ENCODE assay signal across 16 cellular contexts in the genomic region with DNA sequence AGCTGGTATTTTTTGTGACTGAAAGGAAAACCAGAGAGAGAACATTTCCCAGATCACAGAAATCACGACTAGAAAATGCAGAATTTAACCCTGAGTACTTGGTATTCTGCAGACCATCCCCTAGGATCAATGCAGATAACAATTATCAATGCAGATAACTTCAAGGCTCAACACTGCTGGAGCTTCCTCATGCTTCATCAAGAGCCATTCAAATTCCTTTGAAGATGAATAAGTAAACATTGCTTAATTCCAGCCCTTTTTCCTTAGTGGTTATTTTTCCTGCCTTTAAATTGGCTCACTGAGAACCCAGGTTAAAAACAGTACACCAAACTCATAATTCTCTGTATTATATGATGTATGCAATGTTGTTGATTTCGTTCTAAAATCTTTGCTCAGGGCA.
"Had no signal": no experiment of that assay in that cellular context is flagged by ENCODE, and none has a peak within 500 bp of the region (broad histone marks: within the 10 kb centered on the region; RNA-seq: fewer than 3 reads in every experiment).

No MANE protein-coding gene starts in this region.

- H3K27me3 ChIP-seq: sigmoid colon, upper lobe of right lung had no signal

- H3K27ac ChIP-seq: foreskin keratinocyte, sigmoid colon, thoracic aorta, upper lobe of right lung had no signal

- H3K36me3 ChIP-seq: sigmoid colon, thoracic aorta, upper lobe of right lung had no signal

- H3K4me3 ChIP-seq: sigmoid colon, thoracic aorta, upper lobe of right lung had no signal

- H3K9me3 ChIP-seq: sigmoid colon, thoracic aorta, upper lobe of right lung had no signal

- H3K4me1 ChIP-seq: foreskin keratinocyte, sigmoid colon, upper lobe of right lung had no signal

- DNase-seq: activated CD4-positive, alpha-beta T cell treated with anti-CD3 and anti-CD28 coated beads, Interleukin-2, amount 10 ng/mL, durations not matched to agents 7 days and 5 days; activated CD8-positive, alpha-beta memory T cell treated with anti-CD3 and anti-CD28 coated beads for 24 hours; activated gamma-delta T cell treated with Interleukin-2 at 50 U/mL for 16 hours; amniotic stem cell; effector memory CD8-positive, alpha-beta T cell; foreskin keratinocyte; hippocampal formation; nephron progenitor cell; nucleus accumbens; sigmoid colon; stimulated activated naive B cell treated with anti-CD40 and anti-IgM and Interleukin-4, amounts not matched to agents 10 μg/mL and 1 μg/mL and 100 μg/mL, for 72 hours; T-cell; upper lobe of right lung had no signal

- ATAC-seq: activated CD4-positive, CD25-positive, alpha-beta regulatory T cell treated with anti-CD3 and anti-CD28 coated beads, Interleukin-2, amount 50 U/mL, for 24 hours; activated naive CD4-positive, alpha-beta T cell treated with anti-CD3 and anti-CD28 coated beads, Interleukin-2, amount 50 U/mL, for 72 hours; effector memory CD8-positive, alpha-beta T cell; foreskin keratinocyte; stimulated activated naive B cell treated with anti-CD40 and anti-IgM and Interleukin-4, amounts not matched to agents 10 μg/mL and 1 μg/mL and 100 μg/mL, for 72 hours; T-cell; upper lobe of right lung had no signal
